In genomic region chr1:33001282-33001681, GRCh38 we compare ENCODE assay signal across 13 cellular contexts. TPM values are rescaled to one million over a fixed set of nuclear protein-coding genes. Genes with fewer than 3 reads are reported as not detected.
DNase-seq lines count a peak whose midpoint lies in the region; ATAC-seq and TF ChIP-seq lines count a peak whose summit lies in the region.
"Had no signal": no experiment of that assay in that cellular context is flagged by ENCODE, and none has a peak within 500 bp of the region (broad histone marks: within the 10 kb centered on the region; RNA-seq: fewer than 3 reads in every experiment).

No MANE protein-coding gene starts in this region.

- CTCF ChIA-PET in activated CD4-positive, alpha-beta T cell treated with anti-CD3 and anti-CD28 coated beads for 36 hours (lab: Charles Lee), result interaction anchor here (0.6 to 1.6 kb wide), 8 partner anchors 9 to 467 kb away, joined by 3 to 5 read pairs (median 3); no protein-coding TSS in a partner anchor

- H3K9me3 ChIP-seq in suprapubic skin, result no peaks in the 10 kb centered on the region
- H3K9me3 ChIP-seq: BE2C, esophagus muscularis mucosa had no signal

- ATAC-seq in activated CD4-positive, alpha-beta T cell treated with anti-CD3 and anti-CD28 coated beads for 36 hours, result no peak
- no peak for ATAC-seq in HG03135 (IDR thresholded peaks at IDR 0.05; ENCODE audit: unreplicated experiment)
- no peak for ATAC-seq in HG03159 (IDR thresholded peaks at IDR 0.05; ENCODE audit: unreplicated experiment)

- no peaks in the 10 kb centered on the region for H3K36me3 ChIP-seq in suprapubic skin
- H3K36me3 ChIP-seq: BE2C, esophagus muscularis mucosa had no signal

- H3K4me1 ChIP-seq in suprapubic skin, result peaks cover 43% of the 10 kb centered on the region
- H3K4me1 ChIP-seq: BE2C had no signal

- 90% methylated on average over 2 of the region's 2 CpGs for WGBS in suprapubic skin

- intact Hi-C loops in activated CD4-positive, alpha-beta T cell treated with anti-CD3 and anti-CD28 coated beads for 36 hours (cut with DNase I, micrococcal nuclease), result no loop called here

- no peaks in the 10 kb centered on the region for H3K27me3 ChIP-seq in suprapubic skin
- H3K27me3 ChIP-seq: BE2C, esophagus muscularis mucosa had no signal

- H3K4me3 Mint-ChIP-seq in activated CD4-positive, alpha-beta T cell treated with anti-CD3 and anti-CD28 coated beads for 36 hours, result no peak overlapping the region
- H3K4me3 Mint-ChIP-seq in chondrocyte (ENCODE audit: unreplicated experiment), result no peak overlapping the region

- no peak overlapping the region for H3K27ac Mint-ChIP-seq in activated CD4-positive, alpha-beta T cell treated with anti-CD3 and anti-CD28 coated beads for 36 hours
- no peak overlapping the region for H3K27ac Mint-ChIP-seq in chondrocyte (ENCODE audit: unreplicated experiment)

- no peak for TF ChIP-seq EP300 in suprapubic skin (IDR thresholded peaks at IDR 0.05)

- H3K4me1 Mint-ChIP-seq in activated CD4-positive, alpha-beta T cell treated with anti-CD3 and anti-CD28 coated beads for 36 hours, result peaks cover 25% of the 10 kb centered on the region
- H3K4me1 Mint-ChIP-seq in chondrocyte (ENCODE audit: low read depth), result peaks cover 24% of the 10 kb centered on the region

- H3K4me3 ChIP-seq in retinal pigment epithelial cell (ENCODE audit: low read length) (no peak overlapping the region), suprapubic skin (no peak overlapping the region)
- H3K4me3 ChIP-seq: esophagus muscularis mucosa had no signal

- POLR2A ChIA-PET in activated CD4-positive, alpha-beta T cell treated with anti-CD3 and anti-CD28 coated beads for 36 hours (lab: Charles Lee), result interaction anchor here (1.6 kb wide), 1 partner anchor 20 kb away, joined by 7 read pairs; no protein-coding TSS in a partner anchor

- TF ChIP-seq CTCF in chondrocyte (IDR thresholded peaks at IDR 0.05) (peak; percentile 50), retinal pigment epithelial cell (conservative IDR thresholded peaks at IDR 0.05; ENCODE audit: low read depth, low read length) (peak; percentile 42), suprapubic skin (IDR thresholded peaks at IDR 0.05) (no peak)

- DNase-seq in activated CD4-positive, alpha-beta T cell treated with anti-CD3 and anti-CD28 coated beads for 36 hours, result peak; percentile 27
- no peak for DNase-seq in activated CD4-positive, alpha-beta T cell treated with anti-CD3 and anti-CD28 coated beads, Interleukin-2, amount 50 U/mL, for 1 hour
- DNase-seq in NCI-H69 (lab: John Stamatoyannopoulos, UW) (peak; percentile 8), chondrocyte (ENCODE audit: low spot score) (no peak), retinal pigment epithelial cell (ENCODE audit: low read depth) (no peak), suprapubic skin (ENCODE audit: low spot score in 2 of 2) (no peak)
- DNase-seq: activated CD8-positive, alpha-beta memory T cell treated with anti-CD3 and anti-CD28 coated beads, Interleukin-2, amount 50 U/mL, for 48 hours; BE2C; NCI-H510A; trophoblast cell had no signal

- TF ChIP-seq POLR2A in suprapubic skin (IDR thresholded peaks at IDR 0.05), result no peak

- H3K27me3 Mint-ChIP-seq in activated CD4-positive, alpha-beta T cell treated with anti-CD3 and anti-CD28 coated beads for 36 hours, result no peaks in the 10 kb centered on the region
- H3K27me3 Mint-ChIP-seq in chondrocyte (ENCODE audit: low read depth), result no peaks in the 10 kb centered on the region

- H3K27ac ChIP-seq in suprapubic skin, result no peak overlapping the region
- H3K27ac ChIP-seq: esophagus muscularis mucosa had no signal

- no peaks in the 10 kb centered on the region for H3K9me3 Mint-ChIP-seq in activated CD4-positive, alpha-beta T cell treated with anti-CD3 and anti-CD28 coated beads for 36 hours (ENCODE audit: low read depth)
- H3K9me3 Mint-ChIP-seq in chondrocyte (ENCODE audit: low read depth), result no peaks in the 10 kb centered on the region

- H3K36me3 Mint-ChIP-seq in activated CD4-positive, alpha-beta T cell treated with anti-CD3 and anti-CD28 coated beads for 36 hours (ENCODE audit: low read depth), result peaks cover 7% of the 10 kb centered on the region
- H3K36me3 Mint-ChIP-seq in chondrocyte (ENCODE audit: low read depth), result no peaks in the 10 kb centered on the region

RNA-seq across cellular contexts. Expression of gene AK2, which starts 35.4 kb away (rescaled TPM):
- total RNA-seq in activated CD4-positive, alpha-beta T cell treated with anti-CD3 and anti-CD28 coated beads for 36 hours, result 100 to 1,000 TPM; 386 to 464 TPM
- total RNA-seq in chondrocyte, result 86.1 to 98.9 TPM (median 94.9 TPM) in 3 replicates
- total RNA-seq in suprapubic skin, result 100 to 1,000 TPM; 122 to 139 (median 125) TPM

RNA-seq across cellular contexts. Expression of gene RNF19B, which starts 36.7 kb away (rescaled TPM):
- total RNA-seq in activated CD4-positive, alpha-beta T cell treated with anti-CD3 and anti-CD28 coated beads for 36 hours, result 10 to 100 TPM; 22.5 to 23.9 TPM
- total RNA-seq in chondrocyte, result 15.5 to 17.6 TPM (median 17.4 TPM) in 3 replicates
- total RNA-seq in suprapubic skin, result 10 to 100 TPM; 33.1 to 55.5 (median 43.0) TPM

Comparison
In these comparisons a context has a peak if more than half of its experiments do, and no peak if none do; other contexts are left out.
1. DNase-seq: peak in activated CD4-positive, alpha-beta T cell treated with anti-CD3 and anti-CD28 coated beads for 36 hours (single experiment) and NCI-H69 (single experiment); none in activated CD4-positive, alpha-beta T cell treated with anti-CD3 and anti-CD28 coated beads, Interleukin-2, amount 50 U/mL, for 1 hour (single experiment), chondrocyte (single experiment), retinal pigment epithelial cell (single experiment) and suprapubic skin (0 of 2).
2. CTCF ChIP-seq: peak in chondrocyte (single experiment) and retinal pigment epithelial cell (single experiment); none in suprapubic skin (0 of 2).